Comparison of ENCODE assay signal across 37 cellular contexts in the genomic region with DNA sequence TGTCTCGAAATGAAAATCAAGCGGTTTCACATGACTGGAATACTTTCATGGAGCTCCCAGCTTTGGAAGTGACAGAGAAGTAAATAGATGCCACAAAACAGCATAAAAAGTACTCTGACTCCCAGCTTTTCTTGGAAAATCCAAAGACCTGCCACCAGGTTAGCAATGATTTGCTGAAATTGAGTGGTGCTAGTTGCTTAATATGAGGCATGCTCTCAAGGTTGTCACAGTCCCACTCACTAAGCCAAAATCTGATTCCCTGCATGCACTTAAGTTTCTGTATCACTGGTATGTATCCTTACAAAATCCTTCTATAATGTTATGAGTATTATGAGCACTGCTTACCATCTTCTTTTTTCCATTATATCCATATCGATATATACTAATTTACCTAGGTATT. TPM values are rescaled to one million over a fixed set of nuclear protein-coding genes. Genes with fewer than 3 reads are reported as not detected.
"Had no signal": no experiment of that assay in that cellular context is flagged by ENCODE, and none has a peak within 500 bp of the region (broad histone marks: within the 10 kb centered on the region; RNA-seq: fewer than 3 reads in every experiment).

No MANE protein-coding gene starts in this region.

- H3K27me3 ChIP-seq: adrenal gland, body of pancreas, cardiac muscle cell, colonic mucosa, esophagus squamous epithelium, gastroesophageal sphincter, heart right ventricle had no signal

- H3K27ac ChIP-seq: adrenal gland, body of pancreas, cardiac muscle cell, colonic mucosa, esophagus squamous epithelium, gastroesophageal sphincter, heart right ventricle, WERI-Rb-1 had no signal

- H3K36me3 ChIP-seq: adrenal gland, cardiac muscle cell, colonic mucosa, esophagus squamous epithelium, gastroesophageal sphincter, heart right ventricle, WERI-Rb-1 had no signal

- ATAC-seq: activated CD4-positive, CD25-positive, alpha-beta regulatory T cell treated with anti-CD3 and anti-CD28 coated beads, Interleukin-2, amount 50 U/mL, for 24 hours; activated CD8-positive, alpha-beta T cell treated with anti-CD3 and anti-CD28 coated beads for 36 hours; activated naive CD8-positive, alpha-beta T cell treated with anti-CD3 and anti-CD28 coated beads, Interleukin-2, amount 50 U/mL, for 24 hours; body of pancreas; gastroesophageal sphincter; heart right ventricle; T-helper 17 cell had no signal

- H3K36me3 Mint-ChIP-seq: activated naive CD4-positive, alpha-beta T cell treated with anti-CD3 and anti-CD28 coated beads, Interleukin-2, amount 50 U/mL, for 24 hours; activated naive CD8-positive, alpha-beta T cell treated with anti-CD3 and anti-CD28 coated beads for 36 hours had no signal

- DNase-seq: activated B cell treated with CpG ODN at 0.5 μM for 24 hours; activated CD4-positive, alpha-beta T cell treated with anti-CD3 and anti-CD28 coated beads for 48 hours; activated CD4-positive, alpha-beta T cell treated with anti-CD3 and anti-CD28 coated beads, Interleukin-2, amount 50 U/mL, for 1 hour; activated CD4-positive, alpha-beta T cell treated with anti-CD3 and anti-CD28 coated beads, Interleukin-2, amount 50 U/mL, for 48 hours; activated CD8-positive, alpha-beta memory T cell treated with anti-CD3 and anti-CD28 coated beads for 24 hours; activated CD8-positive, alpha-beta T cell treated with anti-CD3 and anti-CD28 coated beads for 36 hours; activated effector memory CD4-positive, alpha-beta T cell treated with anti-CD3 and anti-CD28 coated beads, Interleukin-2, amount 50 U/mL, for 16 hours; activated naive CD4-positive, alpha-beta T cell treated with anti-CD3 and anti-CD28 coated beads for 36 hours; activated naive CD8-positive, alpha-beta T cell treated with anti-CD3 and anti-CD28 coated beads for 36 hours; activated naive CD8-positive, alpha-beta T cell treated with anti-CD3 and anti-CD28 coated beads, Interleukin-2, amount 50 U/mL, for 24 hours; activated T-cell treated with anti-CD3 and anti-CD28 coated beads, Interleukin-2, amount 50 U/mL, for 48 hours; adrenal gland; amygdala; aorta; body of pancreas; central memory CD4-positive, alpha-beta T cell; cerebellar nuclear complex; colonic mucosa; effector CD8-positive, alpha-beta T cell; esophagus squamous epithelium; foreskin melanocyte; heart right ventricle; T-helper 17 cell; T1000; WERI-Rb-1 had no signal

- H3K4me3 ChIP-seq: adrenal gland, body of pancreas, cardiac muscle cell, colonic mucosa, esophagus squamous epithelium, gastroesophageal sphincter, heart right ventricle had no signal

- H3K27me3 Mint-ChIP-seq: activated B cell treated with CpG ODN at 0.5 μM for 24 hours had no signal

- H3K9me3 ChIP-seq: adrenal gland, body of pancreas, colonic mucosa, esophagus squamous epithelium, gastroesophageal sphincter, heart right ventricle had no signal

- H3K9me3 Mint-ChIP-seq: activated B cell treated with CpG ODN at 0.5 μM for 24 hours; activated CD8-positive, alpha-beta T cell treated with anti-CD3 and anti-CD28 coated beads for 36 hours; activated naive CD4-positive, alpha-beta T cell treated with anti-CD3 and anti-CD28 coated beads for 36 hours; activated naive CD4-positive, alpha-beta T cell treated with anti-CD3 and anti-CD28 coated beads, Interleukin-2, amount 50 U/mL, for 24 hours; activated naive CD8-positive, alpha-beta T cell treated with anti-CD3 and anti-CD28 coated beads for 36 hours; activated naive CD8-positive, alpha-beta T cell treated with anti-CD3 and anti-CD28 coated beads, Interleukin-2, amount 50 U/mL, for 24 hours; activated T-helper 1 cell treated with anti-CD3 and anti-CD28 coated beads, Interleukin-12 subunit alpha, Interleukin-12 subunit beta, Interleukin-2, Interleukin-4 antibody, amounts not matched to agents 30 ng/mL and 10 ng/mL and 1 ng/mL, durations not matched to agents 14 hours and 24 hours and 36 hours; activated T-helper 2 cell treated with anti-CD3 and anti-CD28 coated beads, Interferon-gamma antibody, Interleukin-2, Interleukin-4, amounts not matched to agents 10 μg/mL and 5 μg/mL and 100 μg/mL, durations not matched to agents 14 hours and 24 hours and 36 hours; T-helper 2 cell treated with Interferon-gamma antibody and Interleukin-4, amounts not matched to agents 5 μg/mL and 100 μg/mL, for 36 hours had no signal

- H3K27ac Mint-ChIP-seq: activated B cell treated with CpG ODN at 0.5 μM for 24 hours; activated CD8-positive, alpha-beta T cell treated with anti-CD3 and anti-CD28 coated beads for 36 hours; activated naive CD4-positive, alpha-beta T cell treated with anti-CD3 and anti-CD28 coated beads for 36 hours; activated naive CD4-positive, alpha-beta T cell treated with anti-CD3 and anti-CD28 coated beads, Interleukin-2, amount 50 U/mL, for 24 hours; activated naive CD8-positive, alpha-beta T cell treated with anti-CD3 and anti-CD28 coated beads for 36 hours; activated naive CD8-positive, alpha-beta T cell treated with anti-CD3 and anti-CD28 coated beads, Interleukin-2, amount 50 U/mL, for 24 hours; activated T-helper 1 cell treated with anti-CD3 and anti-CD28 coated beads, Interleukin-12 subunit alpha, Interleukin-12 subunit beta, Interleukin-2, Interleukin-4 antibody, amounts not matched to agents 30 ng/mL and 10 ng/mL and 1 ng/mL, durations not matched to agents 14 hours and 24 hours and 36 hours; activated T-helper 2 cell treated with anti-CD3 and anti-CD28 coated beads, Interferon-gamma antibody, Interleukin-2, Interleukin-4, amounts not matched to agents 10 μg/mL and 5 μg/mL and 100 μg/mL, durations not matched to agents 14 hours and 24 hours and 36 hours; T-helper 17 cell; T-helper 2 cell treated with Interferon-gamma antibody and Interleukin-4, amounts not matched to agents 5 μg/mL and 100 μg/mL, for 36 hours had no signal

- H3K4me3 Mint-ChIP-seq: activated B cell treated with CpG ODN at 0.5 μM for 24 hours; activated CD8-positive, alpha-beta T cell treated with anti-CD3 and anti-CD28 coated beads for 36 hours; activated naive CD4-positive, alpha-beta T cell treated with anti-CD3 and anti-CD28 coated beads for 36 hours; activated naive CD4-positive, alpha-beta T cell treated with anti-CD3 and anti-CD28 coated beads, Interleukin-2, amount 50 U/mL, for 24 hours; activated naive CD8-positive, alpha-beta T cell treated with anti-CD3 and anti-CD28 coated beads for 36 hours; activated naive CD8-positive, alpha-beta T cell treated with anti-CD3 and anti-CD28 coated beads, Interleukin-2, amount 50 U/mL, for 24 hours; activated T-helper 1 cell treated with anti-CD3 and anti-CD28 coated beads, Interleukin-12 subunit alpha, Interleukin-12 subunit beta, Interleukin-2, Interleukin-4 antibody, amounts not matched to agents 30 ng/mL and 10 ng/mL and 1 ng/mL, durations not matched to agents 14 hours and 24 hours and 36 hours; T-helper 17 cell; T-helper 2 cell treated with Interferon-gamma antibody and Interleukin-4, amounts not matched to agents 5 μg/mL and 100 μg/mL, for 36 hours had no signal

- H3K4me1 Mint-ChIP-seq: activated B cell treated with CpG ODN at 0.5 μM for 24 hours; activated naive CD4-positive, alpha-beta T cell treated with anti-CD3 and anti-CD28 coated beads, Interleukin-2, amount 50 U/mL, for 24 hours; activated naive CD8-positive, alpha-beta T cell treated with anti-CD3 and anti-CD28 coated beads for 36 hours; activated naive CD8-positive, alpha-beta T cell treated with anti-CD3 and anti-CD28 coated beads, Interleukin-2, amount 50 U/mL, for 24 hours; T-helper 17 cell had no signal

- H3K4me1 ChIP-seq: adrenal gland, body of pancreas, colonic mucosa had no signal

RNA-seq across cellular contexts. Expression of a gene that starts 13.0 kb away (rescaled TPM):
- total RNA-seq: activated B cell treated with CpG ODN at 0.5 μM for 24 hours; activated CD8-positive, alpha-beta T cell treated with anti-CD3 and anti-CD28 coated beads for 36 hours; activated naive CD4-positive, alpha-beta T cell treated with anti-CD3 and anti-CD28 coated beads for 36 hours; activated naive CD8-positive, alpha-beta T cell treated with anti-CD3 and anti-CD28 coated beads for 36 hours; dermis microvascular lymphatic vessel endothelial cell had no signal

RNA-seq across cellular contexts. Expression of a gene that starts 50.6 kb away (rescaled TPM):
- total RNA-seq: activated B cell treated with CpG ODN at 0.5 μM for 24 hours; activated CD8-positive, alpha-beta T cell treated with anti-CD3 and anti-CD28 coated beads for 36 hours; activated naive CD4-positive, alpha-beta T cell treated with anti-CD3 and anti-CD28 coated beads for 36 hours; activated naive CD8-positive, alpha-beta T cell treated with anti-CD3 and anti-CD28 coated beads for 36 hours; activated T-helper 1 cell treated with anti-CD3 and anti-CD28 coated beads, Interleukin-12 subunit alpha, Interleukin-12 subunit beta, Interleukin-2, Interleukin-4 antibody, amounts not matched to agents 30 ng/mL and 10 ng/mL and 1 ng/mL, durations not matched to agents 14 hours and 24 hours and 36 hours; activated T-helper 2 cell treated with anti-CD3 and anti-CD28 coated beads, Interferon-gamma antibody, Interleukin-2, Interleukin-4, amounts not matched to agents 10 μg/mL and 5 μg/mL and 100 μg/mL, durations not matched to agents 14 hours and 24 hours and 36 hours; adrenal gland; aorta; body of pancreas; cardiac muscle cell; colonic mucosa; dermis microvascular lymphatic vessel endothelial cell; endothelial cell of umbilical vein; esophagus squamous epithelium; fibroblast of lung; fibroblast of villous mesenchyme; gastroesophageal sphincter; glomerular endothelial cell; T-helper 17 cell had no signal
- polyA plus RNA-seq: adrenal gland, aorta, cardiac muscle cell, endothelial cell of umbilical vein, fibroblast of lung had no signal
